ENCODE assay signal across 9 cellular contexts in the genomic region with DNA sequence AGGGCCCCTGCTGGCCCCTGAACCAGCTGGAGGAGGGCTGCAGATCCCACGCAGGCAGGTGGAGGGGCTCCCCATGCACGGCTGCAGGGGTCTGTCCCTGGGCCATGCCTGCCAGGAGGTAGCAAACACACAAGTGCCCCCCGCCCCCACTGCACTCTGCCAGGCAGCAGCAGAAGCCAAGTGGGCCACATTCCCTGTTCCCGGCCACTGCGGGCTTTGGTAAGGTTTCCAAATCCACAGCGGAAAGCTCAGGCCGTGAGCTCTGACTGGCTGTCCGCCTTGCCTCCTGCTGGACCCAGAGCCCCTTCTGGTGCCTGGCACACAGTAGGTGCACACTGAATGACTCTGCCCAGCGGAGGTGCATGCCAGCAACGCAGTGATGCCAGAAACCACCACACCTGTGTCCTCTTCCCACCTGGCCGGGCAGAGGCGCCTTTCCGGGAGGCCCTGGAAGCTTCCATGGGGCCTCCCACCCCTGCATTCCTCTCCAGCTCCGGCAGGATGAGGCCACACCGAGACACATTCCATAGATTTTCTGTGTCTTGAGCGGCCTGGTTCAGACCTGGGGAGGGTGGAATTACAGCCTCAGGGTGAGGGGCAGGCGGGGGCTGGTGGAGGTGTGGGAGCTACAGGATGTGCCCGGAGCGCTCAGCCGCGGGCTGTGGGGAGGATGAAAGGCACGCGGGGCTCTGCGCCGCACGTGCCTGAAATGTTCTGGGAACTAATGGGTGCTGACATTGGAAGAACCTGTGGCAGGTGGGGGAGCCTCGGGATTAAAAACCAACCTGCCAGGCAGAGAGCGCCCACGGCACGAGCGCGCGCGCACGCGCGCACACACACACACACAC.
DNase-seq lines count a peak whose midpoint lies in the region; ATAC-seq, FAIRE-seq and TF ChIP-seq lines count a peak whose summit lies in the region.
"Had no signal": no experiment of that assay in that cellular context is flagged by ENCODE, and none has a peak within 500 bp of the region (broad histone marks: within the 10 kb centered on the region; RNA-seq: fewer than 3 reads in every experiment).

No MANE protein-coding gene starts in this region.

- intact Hi-C loops in activated T-helper 2 cell treated with anti-CD3 and anti-CD28 coated beads, Interferon-gamma antibody, Interleukin-2, Interleukin-4, amounts not matched to agents 10 μg/mL and 5 μg/mL and 100 μg/mL, durations not matched to agents 14 hours and 24 hours and 36 hours (cut with micrococcal nuclease) = no loop called here

- peak overlapping the region; percentile 63 to 91 (median 77) for H3K27ac Mint-ChIP-seq in brain
- H3K27ac Mint-ChIP-seq in activated T-helper 2 cell treated with anti-CD3 and anti-CD28 coated beads, Interferon-gamma antibody, Interleukin-2, Interleukin-4, amounts not matched to agents 10 μg/mL and 5 μg/mL and 100 μg/mL, durations not matched to agents 14 hours and 24 hours and 36 hours = no peak overlapping the region
- H3K27ac Mint-ChIP-seq: activated naive CD8-positive, alpha-beta T cell treated with anti-CD3 and anti-CD28 coated beads for 36 hours had no signal

- no peaks in the 10 kb centered on the region for H3K36me3 Mint-ChIP-seq in brain
- no peaks in the 10 kb centered on the region for H3K36me3 Mint-ChIP-seq in activated T-helper 2 cell treated with anti-CD3 and anti-CD28 coated beads, Interferon-gamma antibody, Interleukin-2, Interleukin-4, amounts not matched to agents 10 μg/mL and 5 μg/mL and 100 μg/mL, durations not matched to agents 14 hours and 24 hours and 36 hours (ENCODE audit: low read depth)

- TF ChIP-seq CTCF in brain (conservative IDR thresholded peaks at IDR 0.05) (no peak), suprapubic skin (IDR thresholded peaks at IDR 0.05) (no peak)

- ATAC-seq in GM21786 (IDR thresholded peaks at IDR 0.05; ENCODE audit: unreplicated experiment) = no peak

- peaks cover 87% of the 10 kb centered on the region for H3K4me1 ChIP-seq in suprapubic skin

- peaks cover 4% of the 10 kb centered on the region for H3K27me3 Mint-ChIP-seq in brain
- H3K27me3 Mint-ChIP-seq in activated T-helper 2 cell treated with anti-CD3 and anti-CD28 coated beads, Interferon-gamma antibody, Interleukin-2, Interleukin-4, amounts not matched to agents 10 μg/mL and 5 μg/mL and 100 μg/mL, durations not matched to agents 14 hours and 24 hours and 36 hours (ENCODE audit: low read depth) = no peaks in the 10 kb centered on the region
- H3K27me3 Mint-ChIP-seq: activated naive CD8-positive, alpha-beta T cell treated with anti-CD3 and anti-CD28 coated beads for 36 hours had no signal

- H3K4me3 Mint-ChIP-seq in brain = no peak overlapping the region
- no peak overlapping the region for H3K4me3 Mint-ChIP-seq in activated T-helper 2 cell treated with anti-CD3 and anti-CD28 coated beads, Interferon-gamma antibody, Interleukin-2, Interleukin-4, amounts not matched to agents 10 μg/mL and 5 μg/mL and 100 μg/mL, durations not matched to agents 14 hours and 24 hours and 36 hours (ENCODE audit: low read depth)
- H3K4me3 Mint-ChIP-seq: activated naive CD8-positive, alpha-beta T cell treated with anti-CD3 and anti-CD28 coated beads for 36 hours had no signal

- peaks cover 82% of the 10 kb centered on the region for H3K4me1 Mint-ChIP-seq in brain
- H3K4me1 Mint-ChIP-seq in activated T-helper 2 cell treated with anti-CD3 and anti-CD28 coated beads, Interferon-gamma antibody, Interleukin-2, Interleukin-4, amounts not matched to agents 10 μg/mL and 5 μg/mL and 100 μg/mL, durations not matched to agents 14 hours and 24 hours and 36 hours (ENCODE audit: low read depth) = peaks cover 7% of the 10 kb centered on the region

- no peak for TF ChIP-seq EP300 in suprapubic skin (IDR thresholded peaks at IDR 0.05)

- no peaks in the 10 kb centered on the region for H3K27me3 ChIP-seq in suprapubic skin

- H3K36me3 ChIP-seq in suprapubic skin = no peaks in the 10 kb centered on the region

- no peak overlapping the region for H3K4me3 ChIP-seq in suprapubic skin

- TF ChIP-seq POLR2A in suprapubic skin (IDR thresholded peaks at IDR 0.05) = no peak

- peak; percentile 87 for FAIRE-seq in HTR-8/SVneo (lab: Jason Lieb, UNC)

- peak overlapping the region; percentile 41 for H3K27ac ChIP-seq in suprapubic skin

- DNase-seq in HTR-8/SVneo (ENCODE audit: insufficient read length, low spot score) = peak; percentile 87
- peak; percentile 87 for DNase-seq in iPS-NIHi7 (ENCODE audit: extremely low spot score)
- DNase-seq in suprapubic skin (ENCODE audit: low spot score in 2 of 2) = no peak
- DNase-seq in activated T-helper 2 cell treated with anti-CD3 and anti-CD28 coated beads, Interferon-gamma antibody, Interleukin-2, Interleukin-4, amounts not matched to agents 10 μg/mL and 5 μg/mL and 100 μg/mL, durations not matched to agents 14 hours and 24 hours and 36 hours (ENCODE audit: low spot score) = no peak
- DNase-seq in mucosa of gallbladder (ENCODE audit: low spot score) = no peak
- DNase-seq: activated naive CD8-positive, alpha-beta T cell treated with anti-CD3 and anti-CD28 coated beads for 36 hours; NCI-H2171 had no signal

- 58% methylated on average over 23 of the region's 37 CpGs for WGBS in suprapubic skin

- H3K9me3 Mint-ChIP-seq in brain = no peaks in the 10 kb centered on the region
- H3K9me3 Mint-ChIP-seq in activated T-helper 2 cell treated with anti-CD3 and anti-CD28 coated beads, Interferon-gamma antibody, Interleukin-2, Interleukin-4, amounts not matched to agents 10 μg/mL and 5 μg/mL and 100 μg/mL, durations not matched to agents 14 hours and 24 hours and 36 hours = no peaks in the 10 kb centered on the region
- H3K9me3 Mint-ChIP-seq: activated naive CD8-positive, alpha-beta T cell treated with anti-CD3 and anti-CD28 coated beads for 36 hours had no signal

- H3K9me3 ChIP-seq in suprapubic skin = no peaks in the 10 kb centered on the region

Comparison
In these comparisons a context has a peak if more than half of its experiments do, and no peak if none do; other contexts are left out.
1. DNase-seq: peak in HTR-8/SVneo (single experiment) and iPS-NIHi7 (single experiment); none in suprapubic skin (0 of 2), activated T-helper 2 cell treated with anti-CD3 and anti-CD28 coated beads, Interferon-gamma antibody, Interleukin-2, Interleukin-4, amounts not matched to agents 10 μg/mL and 5 μg/mL and 100 μg/mL, durations not matched to agents 14 hours and 24 hours and 36 hours (single experiment) and mucosa of gallbladder (single experiment).